Comparison of ENCODE assay signal across 16 cellular contexts in genomic region chr13:29859971-29860370, GRCh38. TPM values are rescaled to one million over a fixed set of nuclear protein-coding genes. Genes with fewer than 3 reads are reported as not detected.
DNase-seq lines count a peak whose midpoint lies in the region; ATAC-seq, FAIRE-seq and TF ChIP-seq lines count a peak whose summit lies in the region.
"Had no signal": no experiment of that assay in that cellular context is flagged by ENCODE, and none has a peak within 500 bp of the region (broad histone marks: within the 10 kb centered on the region; RNA-seq: fewer than 3 reads in every experiment).

No MANE protein-coding gene starts in this region.

- no peaks in the 10 kb centered on the region for H3K9me3 ChIP-seq in osteoblast (ENCODE audit: low read depth, low read length)
- H3K9me3 ChIP-seq in lower lobe of right lung, result no peaks in the 10 kb centered on the region

- H3K27ac ChIP-seq in osteoblast (ENCODE audit: low read depth, low read length), result peak overlapping the region; percentile 70
- H3K27ac ChIP-seq in lower lobe of right lung, result no peak overlapping the region
- H3K27ac ChIP-seq: 22Rv1, skin epidermis had no signal

- TF ChIP-seq POLR2A in NB4 (IDR thresholded peaks at IDR 0.05; ENCODE audit: extremely low read depth, insufficient read length), result no peak

- H3K4me3 ChIP-seq in NB4 (ENCODE audit: low read depth, low read length) (no peak overlapping the region), bronchial epithelial cell (ENCODE audit: low read depth, low read length) (no peak overlapping the region), osteoblast (ENCODE audit: insufficient read depth, low read length) (no peak overlapping the region), lower lobe of right lung (no peak overlapping the region)
- H3K4me3 ChIP-seq: skin epidermis had no signal

- no peak for TF ChIP-seq CTCF in NB4 (IDR thresholded peaks at IDR 0.05; ENCODE audit: low read depth, low read length)
- TF ChIP-seq CTCF in bronchial epithelial cell (IDR thresholded peaks at IDR 0.05; ENCODE audit: insufficient read depth, low read length, severe bottlenecking), result no peak
- TF ChIP-seq CTCF in osteoblast (IDR thresholded peaks at IDR 0.05; ENCODE audit: extremely low read depth, low read depth, low read length), result no peak
- TF ChIP-seq CTCF in lower lobe of right lung (IDR thresholded peaks at IDR 0.05), result no peak

- no peaks in the 10 kb centered on the region for H3K27me3 ChIP-seq in bronchial epithelial cell (ENCODE audit: control insufficient read depth, insufficient read depth, low read length)
- no peaks in the 10 kb centered on the region for H3K27me3 ChIP-seq in osteoblast (ENCODE audit: insufficient read depth, low read length)
- H3K27me3 ChIP-seq in lower lobe of right lung (ENCODE audit: low read depth), result no peaks in the 10 kb centered on the region

- no peak overlapping the region for H2AFZ ChIP-seq in osteoblast (ENCODE audit: low read length)

- intact Hi-C loops in lower lobe of right lung (cut with DNase I), result no loop called here

- ATAC-seq in GM21423 (IDR thresholded peaks at IDR 0.05; ENCODE audit: unreplicated experiment) (no peak), lower lobe of right lung (no peak)

- DNase-seq in SIG-M5 treated with dmso at 0.1 percent for 504 hours (lab: John Stamatoyannopoulos, UW; ENCODE audit: unreplicated experiment) (peak; percentile 28), SIG-M5 (lab: John Stamatoyannopoulos, UW) (no peak), NB4 (ENCODE audit: low read depth) (peak; percentile 70), bronchial epithelial cell (ENCODE audit: low read depth) (peak; percentile 73), osteoblast (ENCODE audit: insufficient read length, low spot score, missing footprints) (peak; percentile 43), GDM1 (lab: John Stamatoyannopoulos, UW) (no peak), lower lobe of right lung (no peak)
- DNase-seq: activated naive CD8-positive, alpha-beta T cell treated with anti-CD3 and anti-CD28 coated beads, Interleukin-2, amount 10 ng/mL, durations not matched to agents 7 days and 5 days; cortex of kidney; NCI-H2171; nucleus accumbens had no signal

- H3K4me1 ChIP-seq in osteoblast (ENCODE audit: insufficient read depth, low read length) (peaks cover 43% of the 10 kb centered on the region), lower lobe of right lung (peaks cover 7% of the 10 kb centered on the region)

- H3K4me2 ChIP-seq in osteoblast (ENCODE audit: insufficient read depth, low read length), result no peak overlapping the region

- H4K20me1 ChIP-seq in osteoblast (ENCODE audit: insufficient read depth, low read length), result no peaks in the 10 kb centered on the region

- FAIRE-seq in bronchial epithelial cell (lab: Jason Lieb, UNC), result no peak
- FAIRE-seq: frontal cortex, H54 had no signal

- no peaks in the 10 kb centered on the region for H3K36me3 ChIP-seq in bronchial epithelial cell (ENCODE audit: control insufficient read depth, insufficient read depth, low read length)
- H3K36me3 ChIP-seq in osteoblast (ENCODE audit: insufficient read depth, low read length), result no peaks in the 10 kb centered on the region
- H3K36me3 ChIP-seq in lower lobe of right lung, result no peaks in the 10 kb centered on the region

- H3K79me2 ChIP-seq in osteoblast (ENCODE audit: insufficient read depth, low read length), result no peaks in the 10 kb centered on the region

RNA-seq across cellular contexts. Expression of gene UBL3, which starts 9.6 kb away (rescaled TPM):
- total RNA-seq in bronchial epithelial cell, result 16.1 and 19.8 TPM in 2 replicates
- total RNA-seq in osteoblast, result 42.4 and 44.5 TPM in 2 replicates
- total RNA-seq in lower lobe of right lung, result 49.5 TPM

Comparison
In these comparisons a context has a peak if more than half of its experiments do, and no peak if none do; other contexts are left out.
1. DNase-seq: peak in SIG-M5 treated with dmso at 0.1 percent for 504 hours (single experiment), NB4 (single experiment), bronchial epithelial cell (single experiment) and osteoblast (single experiment); none in SIG-M5 (single experiment), GDM1 (single experiment) and lower lobe of right lung (single experiment).